In the genomic region with DNA sequence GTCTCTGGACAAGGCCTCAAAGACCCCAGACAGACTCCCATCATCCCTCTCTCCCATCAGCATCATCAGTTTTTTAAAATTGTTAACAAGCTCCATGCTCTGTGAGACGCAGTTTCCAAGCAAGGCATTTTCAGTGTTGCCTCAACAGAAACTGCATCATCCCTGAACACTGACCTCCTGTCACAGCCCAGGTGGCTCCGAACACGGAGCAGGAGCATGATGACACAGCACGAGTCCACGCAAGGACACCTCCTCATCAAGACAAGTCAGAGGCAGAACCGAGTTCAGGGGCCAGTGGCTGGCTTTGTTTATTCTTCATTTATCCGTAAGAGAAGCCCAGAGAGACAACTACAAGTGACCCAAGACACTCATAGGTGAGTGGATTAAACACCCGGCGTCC, we compare ENCODE assay signal across 22 cellular contexts.
DNase-seq lines count a peak whose midpoint lies in the region; ATAC-seq, FAIRE-seq and TF ChIP-seq lines count a peak whose summit lies in the region.
"Had no signal": no experiment of that assay in that cellular context is flagged by ENCODE, and none has a peak within 500 bp of the region (broad histone marks: within the 10 kb centered on the region; RNA-seq: fewer than 3 reads in every experiment).

No MANE protein-coding gene starts in this region.

- H3K4me1 Mint-ChIP-seq in activated CD4-positive, alpha-beta memory T cell treated with anti-CD3 and anti-CD28 coated beads for 36 hours (ENCODE audit: low read depth) = peaks cover 58% of the 10 kb centered on the region
- H3K4me1 Mint-ChIP-seq in activated CD4-positive, alpha-beta memory T cell treated with anti-CD3 and anti-CD28 coated beads, Interleukin-2, amount 10 ng/mL, durations not matched to agents 7 days and 5 days = peaks cover 34% of the 10 kb centered on the region
- H3K4me1 Mint-ChIP-seq in T-cell (peaks cover 79% of the 10 kb centered on the region in 3 donors), neural crest cell (peaks cover 48% of the 10 kb centered on the region)

- peaks cover 33 to 93% of the 10 kb centered on the region in 2 experiments for H3K79me2 ChIP-seq in H1 (ENCODE audit: control insufficient read depth in 1 of 2, insufficient read depth in 2 of 2, low read length in 2 of 2)

- no peaks in the 10 kb centered on the region for H3K9me3 Mint-ChIP-seq in activated CD4-positive, alpha-beta memory T cell treated with anti-CD3 and anti-CD28 coated beads for 36 hours
- H3K9me3 Mint-ChIP-seq in activated CD4-positive, alpha-beta memory T cell treated with anti-CD3 and anti-CD28 coated beads, Interleukin-2, amount 10 ng/mL, durations not matched to agents 7 days and 5 days = no peaks in the 10 kb centered on the region
- H3K9me3 Mint-ChIP-seq in T-cell (no peaks in the 10 kb centered on the region), neural crest cell (no peaks in the 10 kb centered on the region)

- no peaks in the 10 kb centered on the region for H3K27me3 Mint-ChIP-seq in activated CD4-positive, alpha-beta memory T cell treated with anti-CD3 and anti-CD28 coated beads for 36 hours
- no peaks in the 10 kb centered on the region for H3K27me3 Mint-ChIP-seq in activated CD4-positive, alpha-beta memory T cell treated with anti-CD3 and anti-CD28 coated beads, Interleukin-2, amount 10 ng/mL, durations not matched to agents 7 days and 5 days
- H3K27me3 Mint-ChIP-seq in T-cell (no peaks in the 10 kb centered on the region), neural crest cell (ENCODE audit: low read depth) (no peaks in the 10 kb centered on the region)

- H3K4ac ChIP-seq in H1 (replicated peaks; ENCODE audit: insufficient read length, low read depth, low read length) = no peak overlapping the region

- peaks cover 2% of the 10 kb centered on the region; the same call in 1 of the 2 replicates for H3K23me2 ChIP-seq in H1 (ENCODE audit: low read depth, low read length)

- H3K27me3 ChIP-seq in H1 (replicated peaks in 1 of 4; ENCODE audit: control insufficient read depth in 3 of 4, extremely low read depth in 1 of 4, insufficient read depth in 3 of 4, low read length in 3 of 4) = no peaks in the 10 kb centered on the region
- H3K27me3 ChIP-seq in right atrium auricular region = no peaks in the 10 kb centered on the region
- H3K27me3 ChIP-seq: neutrophil, upper lobe of left lung had no signal

- no peak for TF ChIP-seq EP300 in H1 (IDR thresholded peaks at IDR 0.05; ENCODE audit: borderline replicate concordance in 1 of 2, low read depth in 2 of 2, low read length in 2 of 2)

- H3K4me2 ChIP-seq in H1 (ENCODE audit: insufficient read depth in 1 of 2, low read depth in 2 of 2, low read length in 2 of 2) = no peak overlapping the region
- H3K4me2 ChIP-seq: A549 had no signal

- no peak overlapping the region for H3K18ac ChIP-seq in H1 (ENCODE audit: extremely low read depth, low read length)

- no peak overlapping the region for H2AK5ac ChIP-seq in H1 (ENCODE audit: low read depth, low read length)

- TF ChIP-seq CTCF in H1 (IDR thresholded peaks at IDR 0.05; ENCODE audit: control extremely low read depth in 1 of 3, insufficient read depth in 1 of 3, low read depth in 1 of 3, low read length in 3 of 3) (no peak), neural crest cell (conservative IDR thresholded peaks at IDR 0.05) (no peak), right atrium auricular region (IDR thresholded peaks at IDR 0.05) (no peak)

- H3K4me1 ChIP-seq in H1 (replicated peaks in 1 of 4; ENCODE audit: control insufficient read depth in 3 of 4, insufficient read depth in 4 of 4, low read length in 3 of 4) (peaks cover 8 to 28% (median 18%) of the 10 kb centered on the region in 4 experiments), right atrium auricular region (peaks cover 0 to 48% of the 10 kb centered on the region in 2 donors)

- WGBS in H1 (ENCODE audit: extremely low coverage in 1 of 2, insufficient coverage in 1 of 2, insufficient read length in 1 of 2, insufficient replicate concordance in 2 of 2, low coverage in 1 of 2, low lambda C conversion rate in 2 of 2, missing lambda C conversion rate in 1 of 2), 2 experiments = 90% methylated on average over 9 of the region's 9 CpGs; no CpG with 5 or more reads in 1 of the 2 experiments

- peaks cover 7% of the 10 kb centered on the region for H3K36me3 Mint-ChIP-seq in activated CD4-positive, alpha-beta memory T cell treated with anti-CD3 and anti-CD28 coated beads for 36 hours
- H3K36me3 Mint-ChIP-seq in activated CD4-positive, alpha-beta memory T cell treated with anti-CD3 and anti-CD28 coated beads, Interleukin-2, amount 10 ng/mL, durations not matched to agents 7 days and 5 days (ENCODE audit: low read depth) = peaks cover 28% of the 10 kb centered on the region
- H3K36me3 Mint-ChIP-seq in T-cell (peaks cover 11% of the 10 kb centered on the region), neural crest cell (ENCODE audit: low read depth) (no peaks in the 10 kb centered on the region)

- no peak overlapping the region for H4K8ac ChIP-seq in H1 (ENCODE audit: extremely low read depth, insufficient read depth, low read length)

- H3K4me3 Mint-ChIP-seq in activated CD4-positive, alpha-beta memory T cell treated with anti-CD3 and anti-CD28 coated beads for 36 hours = no peak overlapping the region
- no peak overlapping the region for H3K4me3 Mint-ChIP-seq in activated CD4-positive, alpha-beta memory T cell treated with anti-CD3 and anti-CD28 coated beads, Interleukin-2, amount 10 ng/mL, durations not matched to agents 7 days and 5 days
- H3K4me3 Mint-ChIP-seq in T-cell (peak overlapping the region in 1 of 3 donors; percentile 54), neural crest cell (no peak overlapping the region)

- no peak overlapping the region for H4K5ac ChIP-seq in H1 (ENCODE audit: insufficient read length, low read depth, low read length)

- H2AFZ ChIP-seq in H1 (ENCODE audit: low read length) = no peak overlapping the region

- H3K14ac ChIP-seq in H1 (ENCODE audit: insufficient read length) = no peak overlapping the region

- DNase-seq in activated CD4-positive, alpha-beta memory T cell treated with anti-CD3 and anti-CD28 coated beads for 36 hours = no peak
- no peak for DNase-seq in activated CD4-positive, alpha-beta memory T cell treated with anti-CD3 and anti-CD28 coated beads, Interleukin-2, amount 10 ng/mL, durations not matched to agents 7 days and 5 days
- no peak for DNase-seq in T-cell
- DNase-seq in H1 (ENCODE audit: low read depth in 1 of 2, low spot score in 2 of 2) = no peak
- no peak for DNase-seq in neural crest cell (ENCODE audit: low read depth, low spot score)
- DNase-seq in inferior parietal cortex (ENCODE audit: extremely low spot score) = no peak
- no peak for DNase-seq in D341Med (ENCODE audit: low spot score)
- no peak for DNase-seq in right atrium auricular region (ENCODE audit: low spot score)
- DNase-seq: activated CD8-positive, alpha-beta memory T cell treated with anti-CD3 and anti-CD28 coated beads for 24 hours; activated effector memory CD4-positive, alpha-beta T cell treated with Interleukin-2 at 50 U/mL for 16 hours; DMS79; islet precursor cell; NCI-H446; retina; stimulated activated naive CD4-positive, alpha-beta T cell; upper lobe of left lung had no signal

- H4K20me1 ChIP-seq in H1 (replicated peaks in 1 of 2; ENCODE audit: control insufficient read depth in 1 of 2, insufficient read depth in 2 of 2, low read length in 2 of 2) = peaks cover 56 to 65% of the 10 kb centered on the region in 2 experiments

- TF ChIP-seq RAD21 in H1 (IDR thresholded peaks at IDR 0.05 in 1 of 2, conservative IDR thresholded peaks at IDR 0.05 in 1 of 2; ENCODE audit: low read depth in 2 of 2, low read length in 2 of 2) = no peak

- TF ChIP-seq POLR2A in H1 (IDR thresholded peaks at IDR 0.05; ENCODE audit: control extremely low read depth in 1 of 2, low read depth in 2 of 2, low read length in 2 of 2) = no peak

- H3K23ac ChIP-seq in H1 (ENCODE audit: insufficient read length) = no peak overlapping the region

- no peak overlapping the region for H2BK15ac ChIP-seq in H1 (ENCODE audit: low read length)

- H3K9me3 ChIP-seq in H1 (ENCODE audit: insufficient read depth in 2 of 2, low read depth in 1 of 2, low read length in 1 of 2) (no peaks in the 10 kb centered on the region), right atrium auricular region (no peaks in the 10 kb centered on the region)
- H3K9me3 ChIP-seq: A549, neutrophil, upper lobe of left lung had no signal

- POLR2A ChIA-PET in activated CD4-positive, alpha-beta memory T cell treated with anti-CD3 and anti-CD28 coated beads for 36 hours (lab: Charles Lee) = interaction anchor here (1.0 kb wide), 1 partner anchor 57 kb away, joined by 6 read pairs; no protein-coding TSS in a partner anchor
- POLR2A ChIA-PET in activated CD4-positive, alpha-beta memory T cell treated with anti-CD3 and anti-CD28 coated beads, Interleukin-2, amount 10 ng/mL, durations not matched to agents 7 days and 5 days (lab: Charles Lee) = interaction anchor here (0.6 to 1.3 kb wide), 2 partner anchors 86 to 109 kb away, joined by 3 read pairs; a partner anchor contains a TSS
- POLR2A ChIA-PET in T-cell (lab: Charles Lee) = no interaction called here
- POLR2A ChIA-PET in H1 (lab: Charles Lee; ENCODE audit: partially characterized antibody) = interaction anchor here (0.6 to 1.1 kb wide), 2 partner anchors 15 to 83 kb away, joined by 3 read pairs; no protein-coding TSS in a partner anchor

- H4K91ac ChIP-seq in H1 (replicated peaks; ENCODE audit: insufficient read length, low read length) = no peak overlapping the region

- H2BK5ac ChIP-seq in H1 (ENCODE audit: low read depth, low read length) = no peak overlapping the region

- H3K9ac ChIP-seq in H1 (replicated peaks in 1 of 4; ENCODE audit: extremely low read depth in 1 of 4, low read depth in 3 of 4, low read length in 3 of 4) = no peak overlapping the region

- H3K4me3 ChIP-seq in H1 (ENCODE audit: extremely low read depth in 1 of 4, insufficient read depth in 2 of 4, low read depth in 3 of 4, low read length in 4 of 4) = no peak overlapping the region
- H3K4me3 ChIP-seq in right atrium auricular region = no peak overlapping the region
- H3K4me3 ChIP-seq: A549, lung, upper lobe of left lung had no signal

- H3K27ac ChIP-seq in H1 (ENCODE audit: low read depth, low read length) (0 out of 2 replicates have a peak overlapping the region, but pooled peaks have one; percentile 56), right atrium auricular region (no peak overlapping the region)
- H3K27ac ChIP-seq: A549, C4-2B, neutrophil, upper lobe of left lung had no signal

- no peak for FAIRE-seq in H1 (lab: Jason Lieb, UNC)
- FAIRE-seq: A549, colon had no signal

- intact Hi-C loops in activated CD4-positive, alpha-beta memory T cell treated with anti-CD3 and anti-CD28 coated beads for 36 hours (cut with micrococcal nuclease) = no loop called here

- H3K36me3 ChIP-seq in H1 (ENCODE audit: control insufficient read depth in 2 of 4, insufficient read depth in 4 of 4, low read length in 3 of 4) (no peaks in the 10 kb centered on the region), right atrium auricular region (no peaks in the 10 kb centered on the region)
- H3K36me3 ChIP-seq: neutrophil, upper lobe of left lung had no signal

- CTCF ChIA-PET in activated CD4-positive, alpha-beta memory T cell treated with anti-CD3 and anti-CD28 coated beads for 36 hours (lab: Charles Lee) = interaction anchor here (0.7 kb wide), 1 partner anchor 12 kb away, joined by 3 read pairs; no protein-coding TSS in a partner anchor
- CTCF ChIA-PET in activated CD4-positive, alpha-beta memory T cell treated with anti-CD3 and anti-CD28 coated beads, Interleukin-2, amount 10 ng/mL, durations not matched to agents 7 days and 5 days (lab: Charles Lee) = no interaction called here
- CTCF ChIA-PET in T-cell (lab: Charles Lee) (interaction anchor here in 1 of 2 donors (0.6 kb wide), 2 partner anchors 23 to 119 kb away, joined by 3 to 10 read pairs; no protein-coding TSS in a partner anchor), H1 (lab: Charles Lee; ENCODE audit: partially characterized antibody) (interaction anchor here (1.5 kb wide), 1 partner anchor 19 kb away, joined by 3 read pairs; no protein-coding TSS in a partner anchor)

- no peak overlapping the region for H2BK120ac ChIP-seq in H1 (replicated peaks; ENCODE audit: low read depth, low read length)

- peaks cover 28% of the 10 kb centered on the region for H3K79me1 ChIP-seq in H1 (ENCODE audit: low read depth, low read length)

- H2BK12ac ChIP-seq in H1 (ENCODE audit: low read depth, low read length) = no peak overlapping the region

- no peak overlapping the region for H3K56ac ChIP-seq in H1 (replicated peaks; ENCODE audit: insufficient read length, low read depth, low read length)

- no peak overlapping the region for H2BK20ac ChIP-seq in H1 (ENCODE audit: low read length)

- H3K27ac Mint-ChIP-seq in activated CD4-positive, alpha-beta memory T cell treated with anti-CD3 and anti-CD28 coated beads for 36 hours = peak overlapping the region; percentile 58
- H3K27ac Mint-ChIP-seq in activated CD4-positive, alpha-beta memory T cell treated with anti-CD3 and anti-CD28 coated beads, Interleukin-2, amount 10 ng/mL, durations not matched to agents 7 days and 5 days = no peak overlapping the region
- H3K27ac Mint-ChIP-seq in T-cell (peak overlapping the region; percentile 59 to 72), neural crest cell (ENCODE audit: unreplicated experiment) (peak overlapping the region; percentile 2)

- no peak for ATAC-seq in T-cell (replicated peaks in 1 of 4)
- ATAC-seq: A549, SK-N-SH treated with all-trans-retinoic acid at 6 μM for 48 hours had no signal

Comparison
In these comparisons a context has a peak if more than half of its experiments do, and no peak if none do; other contexts are left out.
1. POLR2A ChIA-PET loops: an anchor here in activated CD4-positive, alpha-beta memory T cell treated with anti-CD3 and anti-CD28 coated beads for 36 hours (1.0 kb wide), activated CD4-positive, alpha-beta memory T cell treated with anti-CD3 and anti-CD28 coated beads, Interleukin-2, amount 10 ng/mL, durations not matched to agents 7 days and 5 days (0.6 to 1.3 kb wide) and H1 (0.6 to 1.1 kb wide); none called in T-cell.